ENCODE assay signal across 1 cellular context in the genomic region with DNA sequence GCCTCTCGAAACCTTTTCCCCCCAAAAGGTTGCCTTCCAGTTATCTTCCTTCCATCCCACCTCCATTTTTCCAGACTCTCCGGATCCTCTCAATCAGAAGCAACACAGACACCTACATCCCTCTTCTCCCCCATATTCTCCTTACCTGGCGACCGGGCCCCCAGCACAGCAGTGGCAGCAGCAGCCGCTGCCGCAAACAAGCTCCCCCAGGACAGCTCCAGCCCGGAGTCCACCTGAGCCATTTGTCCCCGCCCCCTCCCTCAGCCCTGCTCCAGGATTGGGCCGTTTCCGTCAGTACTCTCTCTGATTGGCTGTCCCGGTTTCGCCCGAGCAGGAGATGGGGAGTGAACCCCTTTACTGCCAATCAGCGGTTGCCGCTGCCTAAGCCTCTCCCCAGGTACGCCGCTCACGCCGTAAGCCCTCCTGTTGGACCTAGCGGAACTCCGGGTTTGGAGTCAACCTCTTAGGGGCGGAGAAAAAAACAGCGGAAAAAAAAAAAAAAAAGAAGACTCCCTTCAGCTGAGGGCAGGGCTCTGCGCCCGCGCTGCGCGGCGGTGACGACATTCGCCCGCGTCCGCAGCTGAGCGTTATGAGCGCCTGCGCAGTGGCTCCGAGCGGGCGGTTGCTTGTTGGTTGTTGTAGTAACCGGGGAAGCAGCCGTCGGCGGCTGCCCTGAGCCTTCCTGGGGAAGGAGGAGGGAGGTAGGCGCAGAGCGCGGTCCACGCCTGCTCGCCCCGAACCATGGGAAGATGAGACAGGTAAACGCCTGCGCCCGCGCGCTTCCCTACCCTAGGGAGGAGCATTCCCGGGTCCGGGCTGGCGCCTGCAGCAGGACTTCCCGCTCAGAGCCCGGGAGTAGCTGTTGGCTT.
A peak's percentile ranks its signal among the peaks of the same experiment; 100 is the strongest.
TF ChIP-seq lines count a peak whose summit lies in the region.

A gene with protein sequence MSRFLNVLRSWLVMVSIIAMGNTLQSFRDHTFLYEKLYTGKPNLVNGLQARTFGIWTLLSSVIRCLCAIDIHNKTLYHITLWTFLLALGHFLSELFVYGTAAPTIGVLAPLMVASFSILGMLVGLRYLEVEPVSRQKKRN (minus strand): TSS at position 247 of the 869 bp plus-strand sequence. CDS start 3,374 bp downstream, outside the sequence.
TSS of gene TTLL5 (plus strand) at position 617 of the 869 bp plus-strand sequence. CDS start 1,904 bp downstream, outside the sequence.

TF ChIP-seq in HepG2, 621 proteins besides CTCF, POLR2A, EP300 and RAD21 (continued from another document and continues in another):
- no peak for TF ChIP-seq REPIN1 (CRISPR knock-in tag; IDR thresholded peaks at IDR 0.05; ENCODE audit: borderline replicate concordance, low read depth)
- TF ChIP-seq NPAS2 (CRISPR knock-in tag; IDR thresholded peaks at IDR 0.05; ENCODE audit: borderline replicate concordance): no peak
- TF ChIP-seq ATF1 (CRISPR knock-in tag; IDR thresholded peaks at IDR 0.05): peak; percentile 97
- peak; percentile 80; the same call in 1 of the 2 replicates for TF ChIP-seq ZFP91 (CRISPR knock-in tag; IDR thresholded peaks at IDR 0.05; ENCODE audit: borderline replicate concordance)
- TF ChIP-seq, protein P1, sequence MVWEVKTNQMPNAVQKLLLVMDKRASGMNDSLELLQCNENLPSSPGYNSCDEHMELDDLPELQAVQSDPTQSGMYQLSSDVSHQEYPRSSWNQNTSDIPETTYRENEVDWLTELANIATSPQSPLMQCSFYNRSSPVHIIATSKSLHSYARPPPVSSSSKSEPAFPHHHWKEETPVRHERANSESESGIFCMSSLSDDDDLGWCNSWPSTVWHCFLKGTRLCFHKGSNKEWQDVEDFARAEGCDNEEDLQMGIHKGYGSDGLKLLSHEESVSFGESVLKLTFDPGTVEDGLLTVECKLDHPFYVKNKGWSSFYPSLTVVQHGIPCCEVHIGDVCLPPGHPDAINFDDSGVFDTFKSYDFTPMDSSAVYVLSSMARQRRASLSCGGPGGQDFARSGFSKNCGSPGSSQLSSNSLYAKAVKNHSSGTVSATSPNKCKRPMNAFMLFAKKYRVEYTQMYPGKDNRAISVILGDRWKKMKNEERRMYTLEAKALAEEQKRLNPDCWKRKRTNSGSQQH (CRISPR knock-in tag; IDR thresholded peaks at IDR 0.05; ENCODE audit: low read depth): 0 out of 2 replicates have a peak, but pooled peaks have one; percentile 57
- TF ChIP-seq, protein P2, sequence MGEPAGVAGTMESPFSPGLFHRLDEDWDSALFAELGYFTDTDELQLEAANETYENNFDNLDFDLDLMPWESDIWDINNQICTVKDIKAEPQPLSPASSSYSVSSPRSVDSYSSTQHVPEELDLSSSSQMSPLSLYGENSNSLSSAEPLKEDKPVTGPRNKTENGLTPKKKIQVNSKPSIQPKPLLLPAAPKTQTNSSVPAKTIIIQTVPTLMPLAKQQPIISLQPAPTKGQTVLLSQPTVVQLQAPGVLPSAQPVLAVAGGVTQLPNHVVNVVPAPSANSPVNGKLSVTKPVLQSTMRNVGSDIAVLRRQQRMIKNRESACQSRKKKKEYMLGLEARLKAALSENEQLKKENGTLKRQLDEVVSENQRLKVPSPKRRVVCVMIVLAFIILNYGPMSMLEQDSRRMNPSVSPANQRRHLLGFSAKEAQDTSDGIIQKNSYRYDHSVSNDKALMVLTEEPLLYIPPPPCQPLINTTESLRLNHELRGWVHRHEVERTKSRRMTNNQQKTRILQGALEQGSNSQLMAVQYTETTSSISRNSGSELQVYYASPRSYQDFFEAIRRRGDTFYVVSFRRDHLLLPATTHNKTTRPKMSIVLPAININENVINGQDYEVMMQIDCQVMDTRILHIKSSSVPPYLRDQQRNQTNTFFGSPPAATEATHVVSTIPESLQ (CRISPR knock-in tag; conservative IDR thresholded peaks at IDR 0.05): no peak
- TF ChIP-seq POGZ (CRISPR knock-in tag; IDR thresholded peaks at IDR 0.05): peak; percentile 63; the same call in 1 of the 2 replicates
- TF ChIP-seq ZNF644 (CRISPR knock-in tag; IDR thresholded peaks at IDR 0.05; ENCODE audit: low read depth): no peak
- 0 out of 2 replicates have a peak, but pooled peaks have one; percentile 23 for TF ChIP-seq MEF2D (CRISPR knock-in tag; IDR thresholded peaks at IDR 0.05)
- no peak for TF ChIP-seq TMF1 (CRISPR knock-in tag; IDR thresholded peaks at IDR 0.05; ENCODE audit: low read depth)
- TF ChIP-seq ZNF768 (CRISPR knock-in tag; IDR thresholded peaks at IDR 0.05): peak; percentile 24
- no peak for TF ChIP-seq ZNF780A (CRISPR knock-in tag; IDR thresholded peaks at IDR 0.05)
- TF ChIP-seq MYC (CRISPR knock-in tag; IDR thresholded peaks at IDR 0.05; ENCODE audit: borderline replicate concordance): peak; percentile 53
- peak; percentile 52 for TF ChIP-seq RXRA (CRISPR knock-in tag; IDR thresholded peaks at IDR 0.05)
- no peak for TF ChIP-seq CCDC6 (CRISPR knock-in tag; IDR thresholded peaks at IDR 0.05)
- no peak for TF ChIP-seq CBX2 (IDR thresholded peaks at IDR 0.05; ENCODE audit: low read depth, low read length)
- TF ChIP-seq CBX2 (CRISPR knock-in tag; IDR thresholded peaks at IDR 0.05; ENCODE audit: low read depth): no peak
- TF ChIP-seq NCOR1 (IDR thresholded peaks at IDR 0.05; ENCODE audit: borderline replicate concordance, low read length): peak; percentile 60; the same call in 1 of the 2 replicates
- peak; percentile 43; the same call in 1 of the 2 replicates for TF ChIP-seq ZNF614 (CRISPR knock-in tag; IDR thresholded peaks at IDR 0.05; ENCODE audit: borderline replicate concordance)
- TF ChIP-seq DRAP1 (CRISPR knock-in tag; IDR thresholded peaks at IDR 0.05): peak; percentile 78
- peak; percentile 19; the same call in 1 of the 2 replicates for TF ChIP-seq FOXC1 (CRISPR knock-in tag; IDR thresholded peaks at IDR 0.05; ENCODE audit: borderline replicate concordance)
- TF ChIP-seq ZNF747 (CRISPR knock-in tag; IDR thresholded peaks at IDR 0.05; ENCODE audit: borderline replicate concordance): no peak; the same call in 1 of the 2 replicates
- TF ChIP-seq ZNF678 (CRISPR knock-in tag; IDR thresholded peaks at IDR 0.05): no peak
- TF ChIP-seq ZNF562 (CRISPR knock-in tag; IDR thresholded peaks at IDR 0.05; ENCODE audit: borderline replicate concordance): no peak
- TF ChIP-seq MLLT10 (CRISPR knock-in tag; IDR thresholded peaks at IDR 0.05): no peak
- TF ChIP-seq ZNF841 (CRISPR knock-in tag; IDR thresholded peaks at IDR 0.05; ENCODE audit: borderline replicate concordance): no peak
- TF ChIP-seq REXO4 (CRISPR knock-in tag; IDR thresholded peaks at IDR 0.05; ENCODE audit: borderline replicate concordance): no peak
- TF ChIP-seq TOE1 (CRISPR knock-in tag; IDR thresholded peaks at IDR 0.05): no peak
- no peak for TF ChIP-seq HMGXB3 (CRISPR knock-in tag; IDR thresholded peaks at IDR 0.05; ENCODE audit: borderline replicate concordance)
- TF ChIP-seq HMG20A (CRISPR knock-in tag; IDR thresholded peaks at IDR 0.05; ENCODE audit: borderline replicate concordance): no peak
- TF ChIP-seq SMYD3 (CRISPR knock-in tag; IDR thresholded peaks at IDR 0.05): no peak
- no peak for TF ChIP-seq MYNN (CRISPR knock-in tag; IDR thresholded peaks at IDR 0.05; ENCODE audit: low read depth)
- TF ChIP-seq PHF21A (CRISPR knock-in tag; IDR thresholded peaks at IDR 0.05): peak; percentile 79; the same call in 1 of the 2 replicates
- TF ChIP-seq, protein P3, sequence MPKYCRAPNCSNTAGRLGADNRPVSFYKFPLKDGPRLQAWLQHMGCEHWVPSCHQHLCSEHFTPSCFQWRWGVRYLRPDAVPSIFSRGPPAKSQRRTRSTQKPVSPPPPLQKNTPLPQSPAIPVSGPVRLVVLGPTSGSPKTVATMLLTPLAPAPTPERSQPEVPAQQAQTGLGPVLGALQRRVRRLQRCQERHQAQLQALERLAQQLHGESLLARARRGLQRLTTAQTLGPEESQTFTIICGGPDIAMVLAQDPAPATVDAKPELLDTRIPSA (CRISPR knock-in tag; IDR thresholded peaks at IDR 0.05; ENCODE audit: borderline replicate concordance): no peak
- TF ChIP-seq SP4 (CRISPR knock-in tag; IDR thresholded peaks at IDR 0.05): peak; percentile 71
- no peak for TF ChIP-seq ZNF724P (CRISPR knock-in tag; IDR thresholded peaks at IDR 0.05; ENCODE audit: borderline replicate concordance)
- no peak for TF ChIP-seq KLF15 (CRISPR knock-in tag; IDR thresholded peaks at IDR 0.05; ENCODE audit: borderline replicate concordance)
- no peak for TF ChIP-seq PAWR (CRISPR knock-in tag; IDR thresholded peaks at IDR 0.05; ENCODE audit: borderline replicate concordance)
- no peak for TF ChIP-seq PPARG (CRISPR knock-in tag; conservative IDR thresholded peaks at IDR 0.05)
- TF ChIP-seq NONO (IDR thresholded peaks at IDR 0.05): no peak
- peak; percentile 67 for TF ChIP-seq NONO (CRISPR knock-in tag; conservative IDR thresholded peaks at IDR 0.05)
- TF ChIP-seq CREB1 (IDR thresholded peaks at IDR 0.05): peak; percentile 94
- TF ChIP-seq CREB1 (CRISPR knock-in tag; IDR thresholded peaks at IDR 0.05): peak; percentile 98
- 0 out of 2 replicates have a peak, but pooled peaks have one; percentile 35 for TF ChIP-seq ZNF441 (CRISPR knock-in tag; IDR thresholded peaks at IDR 0.05; ENCODE audit: borderline replicate concordance)
- no peak for TF ChIP-seq SP1 (IDR thresholded peaks at IDR 0.05)
- TF ChIP-seq SP1 (CRISPR knock-in tag; IDR thresholded peaks at IDR 0.05): peak; percentile 41; the same call in 1 of the 2 replicates
- 0 out of 2 replicates have a peak, but pooled peaks have one; percentile 9 for TF ChIP-seq ZNF629 (CRISPR knock-in tag; conservative IDR thresholded peaks at IDR 0.05)
- TF ChIP-seq MXI1 (IDR thresholded peaks at IDR 0.05; ENCODE audit: borderline replicate concordance, low read depth, low read length): peak; percentile 74; the same call in 1 of the 3 replicates
- no peak for TF ChIP-seq ZNF546 (CRISPR knock-in tag; conservative IDR thresholded peaks at IDR 0.05)
- peak; percentile 93 for TF ChIP-seq SP2 (CRISPR knock-in tag; IDR thresholded peaks at IDR 0.05)
- peak; percentile 85 for TF ChIP-seq HOXA3 (CRISPR knock-in tag; IDR thresholded peaks at IDR 0.05)
- TF ChIP-seq PHF20 (CRISPR knock-in tag; IDR thresholded peaks at IDR 0.05): peak; percentile 77
- TF ChIP-seq, protein P4, sequence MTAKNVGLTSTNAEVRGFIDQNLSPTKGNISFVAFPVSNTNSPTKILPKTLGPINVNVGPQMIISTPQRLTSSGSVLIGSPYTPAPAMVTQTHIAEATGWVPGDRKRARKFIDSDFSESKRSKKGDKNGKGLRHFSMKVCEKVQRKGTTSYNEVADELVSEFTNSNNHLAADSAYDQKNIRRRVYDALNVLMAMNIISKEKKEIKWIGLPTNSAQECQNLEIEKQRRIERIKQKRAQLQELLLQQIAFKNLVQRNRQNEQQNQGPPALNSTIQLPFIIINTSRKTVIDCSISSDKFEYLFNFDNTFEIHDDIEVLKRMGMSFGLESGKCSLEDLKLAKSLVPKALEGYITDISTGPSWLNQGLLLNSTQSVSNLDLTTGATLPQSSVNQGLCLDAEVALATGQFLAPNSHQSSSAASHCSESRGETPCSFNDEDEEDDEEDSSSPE (CRISPR knock-in tag; IDR thresholded peaks at IDR 0.05): peak; percentile 83
- TF ChIP-seq ZNF619 (CRISPR knock-in tag; IDR thresholded peaks at IDR 0.05): no peak
- TF ChIP-seq ETS1 (CRISPR knock-in tag; IDR thresholded peaks at IDR 0.05): no peak
